Comparison of ENCODE assay signal across 12 cellular contexts in genomic region chr9:99173570-99174504, GRCh38. TPM values are rescaled to one million over a fixed set of nuclear protein-coding genes. Genes with fewer than 3 reads are reported as not detected.
DNase-seq lines count a peak whose midpoint lies in the region; ATAC-seq and TF ChIP-seq lines count a peak whose summit lies in the region.
"Had no signal": no experiment of that assay in that cellular context is flagged by ENCODE, and none has a peak within 500 bp of the region (broad histone marks: within the 10 kb centered on the region; RNA-seq: fewer than 3 reads in every experiment).

No MANE protein-coding gene starts in this region.

- H3K4me1 ChIP-seq in tibial artery: no peaks in the 10 kb centered on the region

- ATAC-seq in GM18907 (IDR thresholded peaks at IDR 0.05; ENCODE audit: unreplicated experiment): peak; percentile 68
- peak; percentile 65 for ATAC-seq in HG03558 (IDR thresholded peaks at IDR 0.05; ENCODE audit: extremely low read depth, unreplicated experiment)
- ATAC-seq in GM18511 (IDR thresholded peaks at IDR 0.05; ENCODE audit: unreplicated experiment): no peak
- ATAC-seq: T-helper 17 cell had no signal

- H3K36me3 ChIP-seq in tibial artery: no peaks in the 10 kb centered on the region

- H3K4me3 Mint-ChIP-seq in activated T-helper 1 cell treated with anti-CD3 and anti-CD28 coated beads, Interleukin-12 subunit alpha, Interleukin-12 subunit beta, Interleukin-2, Interleukin-4 antibody, amounts not matched to agents 30 ng/mL and 10 ng/mL and 1 ng/mL, durations not matched to agents 14 hours and 24 hours and 36 hours: no peak overlapping the region
- H3K4me3 Mint-ChIP-seq: CD8-positive, alpha-beta memory T cell; T-helper 17 cell had no signal

- H3K27ac ChIP-seq in tibial artery: no peak overlapping the region

- H3K4me3 ChIP-seq in tibial artery: no peak overlapping the region

- no peak for TF ChIP-seq CTCF in tibial artery (IDR thresholded peaks at IDR 0.05)

- no peaks in the 10 kb centered on the region for H3K9me3 Mint-ChIP-seq in activated T-helper 1 cell treated with anti-CD3 and anti-CD28 coated beads, Interleukin-12 subunit alpha, Interleukin-12 subunit beta, Interleukin-2, Interleukin-4 antibody, amounts not matched to agents 30 ng/mL and 10 ng/mL and 1 ng/mL, durations not matched to agents 14 hours and 24 hours and 36 hours
- H3K9me3 Mint-ChIP-seq: CD8-positive, alpha-beta memory T cell had no signal

- in situ Hi-C loops in G401 (cut with HindIII; ENCODE audit: low sequenced_read_pairs): no loop called here

- no peaks in the 10 kb centered on the region for H3K36me3 Mint-ChIP-seq in activated T-helper 1 cell treated with anti-CD3 and anti-CD28 coated beads, Interleukin-12 subunit alpha, Interleukin-12 subunit beta, Interleukin-2, Interleukin-4 antibody, amounts not matched to agents 30 ng/mL and 10 ng/mL and 1 ng/mL, durations not matched to agents 14 hours and 24 hours and 36 hours (ENCODE audit: low read depth)
- H3K36me3 Mint-ChIP-seq: CD8-positive, alpha-beta memory T cell had no signal

- H3K4me1 Mint-ChIP-seq in activated T-helper 1 cell treated with anti-CD3 and anti-CD28 coated beads, Interleukin-12 subunit alpha, Interleukin-12 subunit beta, Interleukin-2, Interleukin-4 antibody, amounts not matched to agents 30 ng/mL and 10 ng/mL and 1 ng/mL, durations not matched to agents 14 hours and 24 hours and 36 hours (ENCODE audit: low read depth): peaks cover 29% of the 10 kb centered on the region
- H3K4me1 Mint-ChIP-seq: CD8-positive, alpha-beta memory T cell had no signal

- H3K27me3 ChIP-seq in tibial artery: peaks cover 0 to 8% of the 10 kb centered on the region in 2 donors

- peaks cover 11% of the 10 kb centered on the region for H3K27me3 Mint-ChIP-seq in activated T-helper 1 cell treated with anti-CD3 and anti-CD28 coated beads, Interleukin-12 subunit alpha, Interleukin-12 subunit beta, Interleukin-2, Interleukin-4 antibody, amounts not matched to agents 30 ng/mL and 10 ng/mL and 1 ng/mL, durations not matched to agents 14 hours and 24 hours and 36 hours (ENCODE audit: insufficient read depth)

- DNase-seq in COLO829 (ENCODE audit: low spot score) (peak; percentile 90), epidermal melanocyte (ENCODE audit: insufficient read length, low spot score) (peak; percentile 48), tibial artery (no peak), G401 (ENCODE audit: low spot score) (no peak)
- no peak for DNase-seq in activated T-helper 1 cell treated with anti-CD3 and anti-CD28 coated beads, Interleukin-12 subunit alpha, Interleukin-12 subunit beta, Interleukin-2, Interleukin-4 antibody, amounts not matched to agents 30 ng/mL and 10 ng/mL and 1 ng/mL, durations not matched to agents 14 hours and 24 hours and 36 hours (ENCODE audit: low spot score)
- DNase-seq: activated effector memory CD4-positive, alpha-beta T cell treated with anti-CD3 and anti-CD28 coated beads, Interleukin-2, amount 50 U/mL, for 16 hours; CD8-positive, alpha-beta memory T cell; stimulated activated CD4-positive, alpha-beta T cell treated with anti-CD3 and anti-CD28 coated beads, Interleukin-4, amount 100 ng/mL, for 1 hour; T-helper 17 cell had no signal

- intact Hi-C loops in activated T-helper 1 cell treated with anti-CD3 and anti-CD28 coated beads, Interleukin-12 subunit alpha, Interleukin-12 subunit beta, Interleukin-2, Interleukin-4 antibody, amounts not matched to agents 30 ng/mL and 10 ng/mL and 1 ng/mL, durations not matched to agents 14 hours and 24 hours and 36 hours (cut with micrococcal nuclease): no loop called here
- intact Hi-C loops in tibial artery (cut with DNase I; ENCODE audit: low total_unique reads): no loop called here

- H3K27ac Mint-ChIP-seq in activated T-helper 1 cell treated with anti-CD3 and anti-CD28 coated beads, Interleukin-12 subunit alpha, Interleukin-12 subunit beta, Interleukin-2, Interleukin-4 antibody, amounts not matched to agents 30 ng/mL and 10 ng/mL and 1 ng/mL, durations not matched to agents 14 hours and 24 hours and 36 hours: no peak overlapping the region
- H3K27ac Mint-ChIP-seq: CD8-positive, alpha-beta memory T cell; T-helper 17 cell had no signal

- H3K9me3 ChIP-seq in tibial artery: no peaks in the 10 kb centered on the region

RNA-seq across cellular contexts. Expression of gene ALG2, which starts 47.9 kb away (rescaled TPM):
- total RNA-seq in activated T-helper 1 cell treated with anti-CD3 and anti-CD28 coated beads, Interleukin-12 subunit alpha, Interleukin-12 subunit beta, Interleukin-2, Interleukin-4 antibody, amounts not matched to agents 30 ng/mL and 10 ng/mL and 1 ng/mL, durations not matched to agents 14 hours and 24 hours and 36 hours: 37.6 and 39.7 TPM in 2 replicates
- 24.3 and 34.5 TPM in 2 replicates for total RNA-seq in G401 (2014; rRNA removed; shearing (Covaris generic))

RNA-seq across cellular contexts. Expression of gene SEC61B, which starts 48.2 kb away (rescaled TPM):
- 180 and 184 TPM in 2 replicates for total RNA-seq in activated T-helper 1 cell treated with anti-CD3 and anti-CD28 coated beads, Interleukin-12 subunit alpha, Interleukin-12 subunit beta, Interleukin-2, Interleukin-4 antibody, amounts not matched to agents 30 ng/mL and 10 ng/mL and 1 ng/mL, durations not matched to agents 14 hours and 24 hours and 36 hours
- total RNA-seq in G401 (2014; rRNA removed; shearing (Covaris generic)): 84.4 and 164 TPM in 2 replicates

Comparison
In these comparisons a context has a peak if more than half of its experiments do, and no peak if none do; other contexts are left out.
1. DNase-seq: peak in COLO829 (single experiment) and epidermal melanocyte (single experiment); none in activated T-helper 1 cell treated with anti-CD3 and anti-CD28 coated beads, Interleukin-12 subunit alpha, Interleukin-12 subunit beta, Interleukin-2, Interleukin-4 antibody, amounts not matched to agents 30 ng/mL and 10 ng/mL and 1 ng/mL, durations not matched to agents 14 hours and 24 hours and 36 hours (single experiment), tibial artery (0 of 2) and G401 (single experiment).